Comparison of ENCODE assay signal across 15 cellular contexts in genomic region chr5:132468665-132469379, GRCh38. TPM values are rescaled to one million over a fixed set of nuclear protein-coding genes. Genes with fewer than 3 reads are reported as not detected.
DNase-seq lines count a peak whose midpoint lies in the region; ATAC-seq, FAIRE-seq and TF ChIP-seq lines count a peak whose summit lies in the region.
"Had no signal": no experiment of that assay in that cellular context is flagged by ENCODE, and none has a peak within 500 bp of the region (broad histone marks: within the 10 kb centered on the region; RNA-seq: fewer than 3 reads in every experiment).

No MANE protein-coding gene starts in this region.

- H3K4me2 ChIP-seq in astrocyte (ENCODE audit: low read length) = peak overlapping the region; percentile 37

- H3K9me3 ChIP-seq in Caco-2 (peaks cover 6% of the 10 kb centered on the region), astrocyte (ENCODE audit: insufficient read depth, low read depth, low read length) (no peaks in the 10 kb centered on the region), ovary (no peaks in the 10 kb centered on the region)
- H3K9me3 ChIP-seq: thoracic aorta had no signal

- no peak overlapping the region for H3K4me3 ChIP-seq in Caco-2 (ENCODE audit: low read depth, low read length)
- no peak overlapping the region for H3K4me3 ChIP-seq in astrocyte (ENCODE audit: insufficient read depth, low read depth, low read length)
- no peak overlapping the region for H3K4me3 ChIP-seq in ovary
- H3K4me3 ChIP-seq: cardiac muscle cell, thoracic aorta had no signal

- H3K9me3 Mint-ChIP-seq in CD14-positive monocyte (peaks cover 5 to 14% (median 10%) of the 10 kb centered on the region in 7 donors), Caco-2 (ENCODE audit: unreplicated experiment) (no peaks in the 10 kb centered on the region), astrocyte (ENCODE audit: unreplicated experiment) (peaks cover 4% of the 10 kb centered on the region), osteocyte (ENCODE audit: unreplicated experiment) (peaks cover 4% of the 10 kb centered on the region)

- H3K79me2 ChIP-seq in astrocyte (ENCODE audit: insufficient read depth, low read length) = no peaks in the 10 kb centered on the region

- no peaks in the 10 kb centered on the region for H4K20me1 ChIP-seq in astrocyte (ENCODE audit: insufficient read depth, low read length)

- no peak for TF ChIP-seq CTCF in CD14-positive monocyte (IDR thresholded peaks at IDR 0.05)
- TF ChIP-seq CTCF in Caco-2 (IDR thresholded peaks at IDR 0.05; ENCODE audit: insufficient read depth in 1 of 2, low read depth in 1 of 2, low read length in 1 of 2, severe bottlenecking in 1 of 2, unreplicated experiment in 1 of 2) = no peak
- no peak for TF ChIP-seq CTCF in astrocyte (IDR thresholded peaks at IDR 0.05; ENCODE audit: insufficient read depth, low read depth, low read length)
- TF ChIP-seq CTCF in osteocyte (IDR thresholded peaks at IDR 0.05) = no peak
- no peak for TF ChIP-seq CTCF in ovary (IDR thresholded peaks at IDR 0.05)

- peaks cover 28% of the 10 kb centered on the region for H3K4me1 ChIP-seq in Caco-2
- H3K4me1 ChIP-seq in astrocyte (ENCODE audit: insufficient read depth, low read length) = peaks cover 25% of the 10 kb centered on the region
- H3K4me1 ChIP-seq in ovary (ENCODE audit: insufficient read depth) = peaks cover 24% of the 10 kb centered on the region

- H3K27me3 ChIP-seq in Caco-2 (replicated peaks; ENCODE audit: control insufficient read depth, insufficient read depth, low read length) (no peaks in the 10 kb centered on the region), astrocyte (ENCODE audit: insufficient read depth, low read length) (no peaks in the 10 kb centered on the region), ovary (no peaks in the 10 kb centered on the region)
- H3K27me3 ChIP-seq: cardiac muscle cell had no signal

- H3K27ac ChIP-seq in astrocyte (ENCODE audit: low read depth, low read length) = no peak overlapping the region
- no peak overlapping the region for H3K27ac ChIP-seq in ovary
- H3K27ac ChIP-seq: cardiac muscle cell, thoracic aorta had no signal

- FAIRE-seq in astrocyte (lab: Jason Lieb, UNC) = no peak

- CTCF ChIA-PET in Caco-2 (lab: Charles Lee) = interaction anchor here (0.6 to 1.6 kb wide), 4 partner anchors 23 to 189 kb away, joined by 3 to 12 read pairs (median 5); no protein-coding TSS in a partner anchor

- intact Hi-C loops in CD14-positive monocyte (cut with micrococcal nuclease) (no loop called here), Caco-2 (cut with micrococcal nuclease; ENCODE audit: unreplicated experiment) (no loop called here), ovary (cut with DNase I) (no loop called here)

- BruUV-seq in Caco-2 (replicated peaks; lab: Mats Ljungman, UMichigan) = no TSS peak

- H3K27me3 Mint-ChIP-seq in CD14-positive monocyte (ENCODE audit: low read depth in 3 of 3) = peaks cover 0 to 10% (median 5%) of the 10 kb centered on the region in 3 donors
- H3K27me3 Mint-ChIP-seq in Caco-2 (ENCODE audit: insufficient read depth, unreplicated experiment) = no peaks in the 10 kb centered on the region
- H3K27me3 Mint-ChIP-seq in astrocyte (ENCODE audit: low read depth, unreplicated experiment) = no peaks in the 10 kb centered on the region
- H3K27me3 Mint-ChIP-seq in osteocyte (ENCODE audit: unreplicated experiment) = no peaks in the 10 kb centered on the region

- POLR2A ChIA-PET in Caco-2 (lab: Charles Lee) = interaction anchor here (0.9 kb wide), 1 partner anchor 42 kb away, joined by 3 read pairs; no protein-coding TSS in a partner anchor

- no peak overlapping the region for H2AFZ ChIP-seq in astrocyte (ENCODE audit: low read depth, low read length)

- H3K9ac ChIP-seq in astrocyte (ENCODE audit: low read length) = no peak overlapping the region

- H3K27ac Mint-ChIP-seq in CD14-positive monocyte (peak overlapping the region; percentile 77 to 98 (median 97)), Caco-2 (ENCODE audit: unreplicated experiment) (peak overlapping the region; percentile 20), astrocyte (ENCODE audit: unreplicated experiment) (peak overlapping the region; percentile 17), osteocyte (ENCODE audit: unreplicated experiment) (peak overlapping the region; percentile 85)

- H3K4me1 Mint-ChIP-seq in CD14-positive monocyte = peaks cover 85% of the 10 kb centered on the region
- peaks cover 13% of the 10 kb centered on the region for H3K4me1 Mint-ChIP-seq in Caco-2 (ENCODE audit: low read depth, unreplicated experiment)
- peaks cover 48% of the 10 kb centered on the region for H3K4me1 Mint-ChIP-seq in astrocyte (ENCODE audit: low read depth, unreplicated experiment)
- peaks cover 67% of the 10 kb centered on the region for H3K4me1 Mint-ChIP-seq in osteocyte (ENCODE audit: unreplicated experiment)

- TF ChIP-seq POLR2A in ovary (IDR thresholded peaks at IDR 0.05) = no peak

- TF ChIP-seq EP300 in ovary (IDR thresholded peaks at IDR 0.05) = no peak

- H3K36me3 Mint-ChIP-seq in CD14-positive monocyte = peaks cover 31 to 39% of the 10 kb centered on the region in 2 donors
- no peaks in the 10 kb centered on the region for H3K36me3 Mint-ChIP-seq in Caco-2 (ENCODE audit: insufficient read depth, unreplicated experiment)
- peaks cover 11% of the 10 kb centered on the region for H3K36me3 Mint-ChIP-seq in astrocyte (ENCODE audit: low read depth, unreplicated experiment)
- H3K36me3 Mint-ChIP-seq in osteocyte (ENCODE audit: unreplicated experiment) = peaks cover 3% of the 10 kb centered on the region

- no peaks in the 10 kb centered on the region for H3K36me3 ChIP-seq in Caco-2 (ENCODE audit: control insufficient read depth, insufficient read depth, low read length)
- H3K36me3 ChIP-seq in astrocyte (ENCODE audit: insufficient read depth, low read length) = no peaks in the 10 kb centered on the region
- no peaks in the 10 kb centered on the region for H3K36me3 ChIP-seq in ovary
- H3K36me3 ChIP-seq: cardiac muscle cell, thoracic aorta had no signal

- WGBS in ovary, 3 donors = 69 to 86% (median 70%) methylated on average over 3 of the region's 3 CpGs

- no peak for DNase-seq in CD14-positive monocyte (ENCODE audit: low spot score)
- no peak for DNase-seq in Caco-2
- DNase-seq in astrocyte (ENCODE audit: low read depth) = no peak
- DNase-seq in osteocyte (ENCODE audit: extremely low spot score, unreplicated experiment) = no peak
- no peak for DNase-seq in ovary
- DNase-seq: activated CD4-positive, CD25-positive, alpha-beta regulatory T cell; COR-L47; left cardiac atrium; NCI-H187; SHP77 treated with DMSO at 0.1 percent for 48 hours had no signal

- ATAC-seq in GM19463 (IDR thresholded peaks at IDR 0.05; ENCODE audit: unreplicated experiment) = no peak
- ATAC-seq in GM18873 (IDR thresholded peaks at IDR 0.05; ENCODE audit: low FRiP score, unreplicated experiment) = no peak
- ATAC-seq: left cardiac atrium had no signal

- H3K4me3 Mint-ChIP-seq in CD14-positive monocyte = no peak overlapping the region
- no peak overlapping the region for H3K4me3 Mint-ChIP-seq in Caco-2 (ENCODE audit: unreplicated experiment)
- peak overlapping the region; percentile 3 for H3K4me3 Mint-ChIP-seq in astrocyte (ENCODE audit: unreplicated experiment)
- H3K4me3 Mint-ChIP-seq in osteocyte (ENCODE audit: unreplicated experiment) = peak overlapping the region; percentile 43
- H3K4me3 Mint-ChIP-seq: nephron had no signal

RNA-seq across cellular contexts. Expression of gene IRF1, which starts 21.8 kb away (rescaled TPM):
- 100 to 1,000 TPM; 125 to 129 TPM for polyA plus RNA-seq in CD14-positive monocyte
- 16.0 and 16.8 TPM in 2 replicates for total RNA-seq in Caco-2 (2022)
- total RNA-seq in astrocyte = 39.7 and 42.5 TPM in 2 replicates
- total RNA-seq in osteocyte = 50.2 and 58.9 TPM in 2 replicates
- total RNA-seq in ovary = 100 to 1,000 TPM in 1 of 7 donors, 10 to 100 TPM in 6; 17.3 to 126 (median 31.1) TPM
- 10 to 100 TPM; 23.1 to 26.7 TPM for polyA plus RNA-seq in ovary

Comparison
In these comparisons a context has a peak if more than half of its experiments do, and no peak if none do; other contexts are left out.
1. H3K27ac Mint-ChIP-seq: peak in every context shown above with its lines; median percentile 97 in CD14-positive monocyte; 85 in osteocyte; 20 in Caco-2; 17 in astrocyte.
2. H3K4me3 Mint-ChIP-seq: peak in astrocyte (single experiment) and osteocyte (single experiment); none in CD14-positive monocyte (0 of 2) and Caco-2 (single experiment).